In genomic region chr6:110158479-110158878, GRCh38 we compare ENCODE assay signal across 14 cellular contexts. TPM values are rescaled to one million over a fixed set of nuclear protein-coding genes. Genes with fewer than 3 reads are reported as not detected.
A peak's percentile ranks its signal among the peaks of the same experiment; 100 is the strongest.
DNase-seq lines count a peak whose midpoint lies in the region; ATAC-seq and TF ChIP-seq lines count a peak whose summit lies in the region.
"Had no signal": no experiment of that assay in that cellular context is flagged by ENCODE, and none has a peak within 500 bp of the region (broad histone marks: within the 10 kb centered on the region; RNA-seq: fewer than 3 reads in every experiment).

No MANE protein-coding gene starts in this region.

- in situ Hi-C loops in Panc1 (cut with HindIII; ENCODE audit: low pct_unique_long_range_greater_than_20kb, low sequenced_read_pairs), result no loop called here

- H3K4me1 ChIP-seq in Panc1 (ENCODE audit: control insufficient read depth, insufficient read depth, low read length) (no peaks in the 10 kb centered on the region), foreskin keratinocyte (no peaks in the 10 kb centered on the region)
- H3K4me1 ChIP-seq: HAP-1 had no signal

- H3K36me3 ChIP-seq in Panc1 (ENCODE audit: control insufficient read depth, insufficient read depth, low read length), result no peaks in the 10 kb centered on the region

- H3K27ac ChIP-seq in Panc1 (ENCODE audit: low read length) (no peak overlapping the region), foreskin keratinocyte (no peak overlapping the region)

- TF ChIP-seq CTCF in Panc1 (IDR thresholded peaks at IDR 0.05) (no peak), choroid plexus epithelial cell (conservative IDR thresholded peaks at IDR 0.05; ENCODE audit: low read depth, low read length) (no peak), foreskin keratinocyte (conservative IDR thresholded peaks at IDR 0.05) (no peak)

- no peaks in the 10 kb centered on the region for H3K27me3 ChIP-seq in Panc1 (ENCODE audit: control insufficient read depth, insufficient read depth, low read length)
- no peaks in the 10 kb centered on the region for H3K27me3 ChIP-seq in foreskin keratinocyte

- H3K4me3 ChIP-seq in Panc1 (ENCODE audit: low read depth in 2 of 2, low read length in 2 of 2), result no peak overlapping the region
- H3K4me3 ChIP-seq in choroid plexus epithelial cell (ENCODE audit: low read depth, low read length), result no peak overlapping the region
- H3K4me3 ChIP-seq: HAP-1 had no signal

- POLR2A ChIA-PET in Panc1 (lab: Charles Lee), result no interaction called here

- no peak for ATAC-seq in Panc1
- peak; percentile 19 for ATAC-seq in foreskin keratinocyte
- ATAC-seq in HG02588 (IDR thresholded peaks at IDR 0.05; ENCODE audit: unreplicated experiment), result no peak

- H3K9me3 ChIP-seq in Panc1 (ENCODE audit: control insufficient read depth, insufficient read depth, low read depth, low read length), result peaks cover 25% of the 10 kb centered on the region

- DNase-seq in HCEC 1CT (peak; percentile 4), Panc1 (ENCODE audit: low read depth, low spot score) (no peak), choroid plexus epithelial cell (ENCODE audit: low read depth) (peak; percentile 27), foreskin keratinocyte (no peak), NCI-H748 treated with DMSO at 0.1 percent for 48 hours (lab: John Stamatoyannopoulos, UW) (no peak), NCI-H1436 (lab: John Stamatoyannopoulos, UW) (no peak)
- DNase-seq in activated CD4-positive, alpha-beta T cell treated with anti-CD3 and anti-CD28 coated beads, Interleukin-2, amount 50 U/mL, for 48 hours, result no peak
- DNase-seq: ACHN; C1 segment of cervical spinal cord; Calu3; CD4-positive, alpha-beta T cell; DMS 273 treated with DMSO at 0.1 percent for 48 hours had no signal

- CTCF ChIA-PET in Panc1 (lab: Charles Lee), result no interaction called here

- TSS peak; percentile 14 for BruUV-seq in Panc1 (replicated peaks; lab: Mats Ljungman, UMichigan)

- intact Hi-C loops in Panc1 (cut with micrococcal nuclease; ENCODE audit: unreplicated experiment), result no loop called here

RNA-seq across cellular contexts. Expression of gene WASF1, which starts 21.0 kb away (rescaled TPM):
- total RNA-seq in Panc1 (2021; ENCODE audit: unreplicated experiment) (63.9 TPM), foreskin keratinocyte (18.7 and 21.1 TPM in 2 replicates)
- polyA plus RNA-seq in Panc1 (2012; ENCODE audit: insufficient read length), result 41.9 TPM
- 11.2 and 13.8 TPM in 2 replicates for polyA plus RNA-seq in foreskin keratinocyte

RNA-seq across cellular contexts. Expression of gene CDC40, which starts 21.7 kb away (rescaled TPM):
- total RNA-seq in Panc1 (2021; ENCODE audit: unreplicated experiment) (37.0 TPM), foreskin keratinocyte (14.8 and 17.8 TPM in 2 replicates)
- polyA plus RNA-seq in Panc1 (2012; ENCODE audit: insufficient read length), result 17.9 TPM
- polyA plus RNA-seq in foreskin keratinocyte, result 4.5 and 5.6 TPM in 2 replicates

Comparison
In these comparisons a context has a peak if more than half of its experiments do, and no peak if none do; other contexts are left out.
1. DNase-seq: peak in HCEC 1CT (single experiment) and choroid plexus epithelial cell (single experiment); none in Panc1 (single experiment), foreskin keratinocyte (0 of 2), activated CD4-positive, alpha-beta T cell treated with anti-CD3 and anti-CD28 coated beads, Interleukin-2, amount 50 U/mL, for 48 hours (0 of 2), NCI-H748 treated with DMSO at 0.1 percent for 48 hours (single experiment) and NCI-H1436 (single experiment).